ENCODE assay signal across 16 cellular contexts in genomic region chr3:72135636-72136035, GRCh38.
A peak's percentile ranks its signal among the peaks of the same experiment; 100 is the strongest.
DNase-seq lines count a peak whose midpoint lies in the region; ATAC-seq lines count a peak whose summit lies in the region.
"Had no signal": no experiment of that assay in that cellular context is flagged by ENCODE, and none has a peak within 500 bp of the region (broad histone marks: within the 10 kb centered on the region; RNA-seq: fewer than 3 reads in every experiment).

No MANE protein-coding gene starts in this region.

- H3K4me3 ChIP-seq in CD4-positive, CD25-positive, alpha-beta regulatory T cell (ENCODE audit: low read depth, low read length), result no peak overlapping the region
- H3K4me3 ChIP-seq: Peyer's patch had no signal

- DNase-seq in activated CD4-positive, alpha-beta memory T cell treated with anti-CD3 and anti-CD28 coated beads for 36 hours, result no peak
- no peak for DNase-seq in activated CD4-positive, alpha-beta memory T cell treated with anti-CD3 and anti-CD28 coated beads, Interleukin-2, amount 10 ng/mL, durations not matched to agents 7 days and 5 days
- no peak for DNase-seq in CD4-positive, CD25-positive, alpha-beta regulatory T cell
- DNase-seq in OCI-M1 (lab: John Stamatoyannopoulos, UW), result peak; percentile 5
- peak; percentile 77 for DNase-seq in islet precursor cell
- no peak for DNase-seq in iPS-NIHi7 (ENCODE audit: extremely low spot score)
- no peak for DNase-seq in stimulated activated CD4-positive, alpha-beta T cell treated with anti-CD3 and anti-CD28 coated beads, Interleukin-12 subunit alpha, Interleukin-12 subunit beta, amount 100 ng/mL, for 4 hours
- DNase-seq: DMS 273 treated with DMSO at 0.1 percent for 48 hours, H9, NCI-H1092, NCI-H1694, NCI-H510A treated with DMSO at 0.1 percent for 48 hours, Peyer's patch, SHP77 had no signal

- peaks cover 9% of the 10 kb centered on the region for H3K4me1 ChIP-seq in CD4-positive, CD25-positive, alpha-beta regulatory T cell (ENCODE audit: control insufficient read depth, insufficient read depth, low read length, poor library complexity, severe bottlenecking)
- H3K4me1 ChIP-seq: Peyer's patch had no signal

- no peaks in the 10 kb centered on the region for H3K27me3 Mint-ChIP-seq in activated CD4-positive, alpha-beta memory T cell treated with anti-CD3 and anti-CD28 coated beads for 36 hours
- no peaks in the 10 kb centered on the region for H3K27me3 Mint-ChIP-seq in activated CD4-positive, alpha-beta memory T cell treated with anti-CD3 and anti-CD28 coated beads, Interleukin-2, amount 10 ng/mL, durations not matched to agents 7 days and 5 days
- H3K27me3 Mint-ChIP-seq in CD4-positive, CD25-positive, alpha-beta regulatory T cell, result no peaks in the 10 kb centered on the region

- H3K9me3 ChIP-seq in CD4-positive, CD25-positive, alpha-beta regulatory T cell (ENCODE audit: control insufficient read depth in 2 of 2, low read length in 2 of 2), result no peaks in the 10 kb centered on the region
- H3K9me3 ChIP-seq: Peyer's patch had no signal

- ATAC-seq in CD4-positive, CD25-positive, alpha-beta regulatory T cell (ENCODE audit: low read depth in 2 of 2), result no peak
- ATAC-seq in HG03159 (IDR thresholded peaks at IDR 0.05; ENCODE audit: unreplicated experiment), result no peak
- ATAC-seq: HepG2 had no signal

- no peaks in the 10 kb centered on the region for H3K36me3 Mint-ChIP-seq in activated CD4-positive, alpha-beta memory T cell treated with anti-CD3 and anti-CD28 coated beads for 36 hours
- H3K36me3 Mint-ChIP-seq in activated CD4-positive, alpha-beta memory T cell treated with anti-CD3 and anti-CD28 coated beads, Interleukin-2, amount 10 ng/mL, durations not matched to agents 7 days and 5 days (ENCODE audit: low read depth), result no peaks in the 10 kb centered on the region
- no peaks in the 10 kb centered on the region for H3K36me3 Mint-ChIP-seq in CD4-positive, CD25-positive, alpha-beta regulatory T cell

- intact Hi-C loops in activated CD4-positive, alpha-beta memory T cell treated with anti-CD3 and anti-CD28 coated beads for 36 hours (cut with micrococcal nuclease), result loop anchor here (1.0 to 10.0 kb wide), 3 partner anchors 261 to 679 kb away; no protein-coding TSS in a partner anchor

- CTCF ChIA-PET in activated CD4-positive, alpha-beta memory T cell treated with anti-CD3 and anti-CD28 coated beads for 36 hours (lab: Charles Lee), result no interaction called here
- CTCF ChIA-PET in activated CD4-positive, alpha-beta memory T cell treated with anti-CD3 and anti-CD28 coated beads, Interleukin-2, amount 10 ng/mL, durations not matched to agents 7 days and 5 days (lab: Charles Lee), result no interaction called here

- peak overlapping the region; percentile 85 for H3K27ac Mint-ChIP-seq in activated CD4-positive, alpha-beta memory T cell treated with anti-CD3 and anti-CD28 coated beads for 36 hours
- no peak overlapping the region for H3K27ac Mint-ChIP-seq in activated CD4-positive, alpha-beta memory T cell treated with anti-CD3 and anti-CD28 coated beads, Interleukin-2, amount 10 ng/mL, durations not matched to agents 7 days and 5 days
- peak overlapping the region in 2 of 3 donors; percentile 70 to 88 for H3K27ac Mint-ChIP-seq in CD4-positive, CD25-positive, alpha-beta regulatory T cell
- H3K27ac Mint-ChIP-seq: H9 had no signal

- no peaks in the 10 kb centered on the region for H3K9me3 Mint-ChIP-seq in activated CD4-positive, alpha-beta memory T cell treated with anti-CD3 and anti-CD28 coated beads for 36 hours
- H3K9me3 Mint-ChIP-seq in activated CD4-positive, alpha-beta memory T cell treated with anti-CD3 and anti-CD28 coated beads, Interleukin-2, amount 10 ng/mL, durations not matched to agents 7 days and 5 days, result no peaks in the 10 kb centered on the region
- H3K9me3 Mint-ChIP-seq in CD4-positive, CD25-positive, alpha-beta regulatory T cell, result no peaks in the 10 kb centered on the region
- H3K9me3 Mint-ChIP-seq: H9 had no signal

- no peaks in the 10 kb centered on the region for H3K36me3 ChIP-seq in CD4-positive, CD25-positive, alpha-beta regulatory T cell (ENCODE audit: control insufficient read depth, insufficient read depth, low read length)
- H3K36me3 ChIP-seq: Peyer's patch had no signal

- POLR2A ChIA-PET in activated CD4-positive, alpha-beta memory T cell treated with anti-CD3 and anti-CD28 coated beads for 36 hours (lab: Charles Lee), result no interaction called here
- POLR2A ChIA-PET in activated CD4-positive, alpha-beta memory T cell treated with anti-CD3 and anti-CD28 coated beads, Interleukin-2, amount 10 ng/mL, durations not matched to agents 7 days and 5 days (lab: Charles Lee), result no interaction called here

- H3K27me3 ChIP-seq in CD4-positive, CD25-positive, alpha-beta regulatory T cell (ENCODE audit: control insufficient read depth, insufficient read depth, low read length), result no peaks in the 10 kb centered on the region
- H3K27me3 ChIP-seq: Peyer's patch had no signal

- H3K27ac ChIP-seq in CD4-positive, CD25-positive, alpha-beta regulatory T cell (ENCODE audit: insufficient read depth, low read length, poor library complexity, severe bottlenecking), result no peak overlapping the region
- H3K27ac ChIP-seq: Peyer's patch had no signal

- peaks cover 47% of the 10 kb centered on the region for H3K4me1 Mint-ChIP-seq in activated CD4-positive, alpha-beta memory T cell treated with anti-CD3 and anti-CD28 coated beads for 36 hours (ENCODE audit: low read depth)
- peaks cover 25% of the 10 kb centered on the region for H3K4me1 Mint-ChIP-seq in activated CD4-positive, alpha-beta memory T cell treated with anti-CD3 and anti-CD28 coated beads, Interleukin-2, amount 10 ng/mL, durations not matched to agents 7 days and 5 days
- peaks cover 6 to 32% (median 8%) of the 10 kb centered on the region in 4 donors for H3K4me1 Mint-ChIP-seq in CD4-positive, CD25-positive, alpha-beta regulatory T cell

- peak overlapping the region; percentile 59 for H3K4me3 Mint-ChIP-seq in activated CD4-positive, alpha-beta memory T cell treated with anti-CD3 and anti-CD28 coated beads for 36 hours
- H3K4me3 Mint-ChIP-seq in activated CD4-positive, alpha-beta memory T cell treated with anti-CD3 and anti-CD28 coated beads, Interleukin-2, amount 10 ng/mL, durations not matched to agents 7 days and 5 days, result no peak overlapping the region
- peak overlapping the region in 1 of 4 donors; percentile 36 for H3K4me3 Mint-ChIP-seq in CD4-positive, CD25-positive, alpha-beta regulatory T cell
- H3K4me3 Mint-ChIP-seq: H9 had no signal

Comparison
In these comparisons a context has a peak if more than half of its experiments do, and no peak if none do; other contexts are left out.
1. DNase-seq: peak in OCI-M1 (single experiment) and islet precursor cell (single experiment); none in activated CD4-positive, alpha-beta memory T cell treated with anti-CD3 and anti-CD28 coated beads for 36 hours (single experiment), activated CD4-positive, alpha-beta memory T cell treated with anti-CD3 and anti-CD28 coated beads, Interleukin-2, amount 10 ng/mL, durations not matched to agents 7 days and 5 days (single experiment), CD4-positive, CD25-positive, alpha-beta regulatory T cell (0 of 3), iPS-NIHi7 (single experiment) and stimulated activated CD4-positive, alpha-beta T cell treated with anti-CD3 and anti-CD28 coated beads, Interleukin-12 subunit alpha, Interleukin-12 subunit beta, amount 100 ng/mL, for 4 hours (single experiment).